In the genomic region with DNA sequence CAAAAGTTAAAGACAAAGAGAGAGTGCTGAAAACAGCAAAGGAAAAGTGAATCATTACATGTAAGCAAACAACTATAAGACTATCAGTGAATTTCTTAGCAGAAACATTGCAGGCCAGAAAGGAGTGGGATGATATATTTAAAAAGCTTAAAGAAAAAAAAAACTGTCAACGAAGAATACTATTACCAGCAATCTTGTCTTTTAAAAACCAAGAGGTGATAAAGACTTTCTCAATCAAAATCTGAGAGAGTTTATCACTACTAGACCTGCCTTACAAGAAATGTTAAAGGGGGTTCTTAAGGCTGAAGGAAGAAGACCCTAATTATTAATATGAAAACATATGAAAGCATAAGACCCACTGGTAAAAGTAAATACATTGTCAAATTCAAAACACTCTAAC, we compare ENCODE assay signal across 6 cellular contexts.
"Had no signal": no experiment of that assay in that cellular context is flagged by ENCODE, and none has a peak within 500 bp of the region (broad histone marks: within the 10 kb centered on the region; RNA-seq: fewer than 3 reads in every experiment).

No MANE protein-coding gene starts in this region.

- H3K4me1 ChIP-seq: HAP-1 had no signal

- H3K4me3 ChIP-seq: HAP-1, K562 had no signal

- DNase-seq: GOT3, H7, IMR-90, KG1 had no signal

- H3K9me3 ChIP-seq: HAP-1 had no signal

- H3K36me3 ChIP-seq: HAP-1 had no signal
